Comparison of ENCODE assay signal across 36 cellular contexts in the genomic region with DNA sequence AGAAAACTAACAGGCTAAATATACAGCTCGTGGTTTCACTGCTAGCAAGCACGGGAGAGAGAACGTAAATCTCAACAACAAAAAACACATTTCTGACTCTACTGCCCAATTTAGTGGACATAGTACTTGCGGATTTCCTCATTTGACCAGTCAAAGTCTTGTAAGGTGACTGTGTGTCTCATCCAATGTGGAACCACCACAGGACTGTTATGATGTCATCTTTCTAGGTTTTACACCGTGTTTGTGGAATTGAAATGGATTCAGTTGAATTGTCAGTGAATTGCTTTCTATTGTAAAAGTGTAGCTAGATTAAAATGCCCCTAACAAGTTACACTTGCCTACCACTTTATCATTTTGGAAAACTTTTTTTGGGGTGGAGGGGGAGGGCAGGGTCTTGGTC.
"Had no signal": no experiment of that assay in that cellular context is flagged by ENCODE, and none has a peak within 500 bp of the region (broad histone marks: within the 10 kb centered on the region; RNA-seq: fewer than 3 reads in every experiment).

No MANE protein-coding gene starts in this region.

- H3K4me1 Mint-ChIP-seq: brain; naive thymus-derived CD8-positive, alpha-beta T cell; neural crest cell had no signal

- H3K4me1 ChIP-seq: adrenal gland, gastroesophageal sphincter, pancreas, prostate gland, suprapubic skin, tibial nerve had no signal

- H3K9me3 ChIP-seq: adrenal gland, gastroesophageal sphincter, pancreas, prostate gland, suprapubic skin, tibial nerve had no signal

- H3K36me3 ChIP-seq: adrenal gland, cardiac muscle cell, gastroesophageal sphincter, pancreas, prostate gland, suprapubic skin, tibial nerve had no signal

- FAIRE-seq: keratinocyte, pancreas, TTC549 had no signal

- DNase-seq: activated CD4-positive, alpha-beta T cell treated with anti-CD3 and anti-CD28 coated beads for 4 hours; activated CD4-positive, alpha-beta T cell treated with anti-CD3 and anti-CD28 coated beads, Interleukin-2, amount 50 U/mL, for 4 hours; activated effector memory CD4-positive, alpha-beta T cell treated with anti-CD3 and anti-CD28 coated beads, Interleukin-2, amount 50 U/mL, for 16 hours; activated naive CD8-positive, alpha-beta T cell treated with anti-CD3 and anti-CD28 coated beads for 36 hours; activated T-cell treated with anti-CD3 and anti-CD28 coated beads for 4 hours; adrenal gland; aorta; cerebellar nuclear complex; dorsolateral prefrontal cortex; effector memory CD4-positive, alpha-beta T cell; erythroblast; head of caudate nucleus; hippocampal formation; left colon; mammary epithelial cell; midbrain; naive thymus-derived CD8-positive, alpha-beta T cell; nucleus accumbens; pancreas; stimulated activated CD4-positive, alpha-beta T cell treated with anti-CD3 and anti-CD28 coated beads, Interleukin-1b, Interleukin-23, amount 100 ng/mL, for 48 hours; stimulated activated CD4-positive, alpha-beta T cell treated with anti-CD3 and anti-CD28 coated beads, Interleukin-4, amount 100 ng/mL, for 4 hours; stimulated activated naive CD4-positive, alpha-beta T cell; T-helper 9 cell had no signal

- H3K27ac ChIP-seq: adrenal gland, cardiac muscle cell, coronary artery, dorsolateral prefrontal cortex, gastroesophageal sphincter, pancreas, prostate gland, suprapubic skin, tibial nerve, VCaP had no signal

- H3K27ac Mint-ChIP-seq: brain; naive thymus-derived CD8-positive, alpha-beta T cell had no signal

- ATAC-seq: gastroesophageal sphincter; left colon; naive thymus-derived CD8-positive, alpha-beta T cell; pancreas had no signal

- H3K36me3 Mint-ChIP-seq: activated naive CD8-positive, alpha-beta T cell treated with anti-CD3 and anti-CD28 coated beads for 36 hours; brain; naive thymus-derived CD8-positive, alpha-beta T cell had no signal

- H3K27me3 ChIP-seq: adrenal gland, cardiac muscle cell, dorsolateral prefrontal cortex, gastroesophageal sphincter, pancreas, suprapubic skin, tibial nerve had no signal

- H3K4me3 ChIP-seq: adrenal gland, cardiac muscle cell, coronary artery, dorsolateral prefrontal cortex, gastroesophageal sphincter, pancreas, prostate gland, smooth muscle cell, suprapubic skin, tibial nerve had no signal

- H3K9me3 Mint-ChIP-seq: activated naive CD4-positive, alpha-beta T cell treated with anti-CD3 and anti-CD28 coated beads for 36 hours; activated naive CD8-positive, alpha-beta T cell treated with anti-CD3 and anti-CD28 coated beads for 36 hours; brain; naive thymus-derived CD8-positive, alpha-beta T cell; neural crest cell had no signal

- H3K27me3 Mint-ChIP-seq: brain had no signal

- H3K4me3 Mint-ChIP-seq: activated naive CD4-positive, alpha-beta T cell treated with anti-CD3 and anti-CD28 coated beads for 36 hours; activated naive CD8-positive, alpha-beta T cell treated with anti-CD3 and anti-CD28 coated beads for 36 hours; brain; naive thymus-derived CD8-positive, alpha-beta T cell; neural crest cell had no signal

- H3K4me2 ChIP-seq: smooth muscle cell had no signal
